ENCODE assay signal across 17 cellular contexts in the genomic region with DNA sequence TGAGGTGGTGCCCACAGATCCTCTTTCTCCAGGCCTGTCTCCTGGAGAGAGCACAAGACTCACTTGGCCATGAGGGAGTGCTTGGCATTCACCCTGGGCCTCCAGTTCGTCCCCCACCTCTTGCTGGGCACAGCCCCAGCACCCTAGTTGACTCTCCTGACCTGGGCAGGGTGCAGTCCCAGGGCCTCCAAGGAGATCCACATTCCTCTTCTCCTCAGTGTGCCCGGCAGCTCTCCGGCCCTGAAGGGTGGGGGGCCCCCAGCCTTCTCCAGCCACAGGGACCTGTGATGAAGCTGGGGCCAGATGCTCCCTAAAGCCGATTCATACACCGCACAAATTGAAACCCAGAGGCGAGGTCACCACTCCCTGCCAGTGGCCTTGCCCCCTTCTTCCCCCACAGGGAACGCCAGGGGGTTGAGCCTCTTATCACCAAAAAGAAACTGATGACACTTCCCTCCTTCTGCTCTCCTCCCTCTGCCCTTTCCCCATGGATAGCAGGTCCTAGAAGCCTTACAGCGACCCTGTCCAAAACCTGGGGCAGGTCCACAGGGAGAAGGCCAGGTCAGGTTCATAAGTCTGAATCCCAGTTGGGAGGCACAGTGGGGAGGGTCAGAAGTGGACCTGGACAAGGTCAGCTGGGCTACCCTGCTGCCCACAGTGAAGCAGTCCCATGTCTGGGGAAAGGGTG. TPM values are rescaled to one million over a fixed set of nuclear protein-coding genes. Genes with fewer than 3 reads are reported as not detected.
"Had no signal": no experiment of that assay in that cellular context is flagged by ENCODE, and none has a peak within 500 bp of the region (broad histone marks: within the 10 kb centered on the region; RNA-seq: fewer than 3 reads in every experiment).

No MANE protein-coding gene starts in this region.

- DNase-seq: activated CD4-positive, alpha-beta T cell treated with anti-CD3 and anti-CD28 coated beads, Interleukin-2, amount 50 U/mL, for 4 hours; activated CD4-positive, CD25-positive, alpha-beta regulatory T cell treated with anti-CD3 and anti-CD28 coated beads, Interleukin-2, amount 50 U/mL, for 72 hours; activated naive CD4-positive, alpha-beta T cell treated with Interleukin-2 at 50 U/mL for 16 hours; activated T-cell treated with anti-CD3 and anti-CD28 coated beads for 4 hours; kidney glomerular epithelial cell; mesenchymal stem cell; natural killer cell; sigmoid colon; stimulated activated CD4-positive, alpha-beta T cell treated with anti-CD3 and anti-CD28 coated beads, Interleukin-1b, Interleukin-23, amount 100 ng/mL, for 48 hours; T-helper 1 cell; T1000 had no signal

- H3K9me3 ChIP-seq: sigmoid colon had no signal

- H3K36me3 Mint-ChIP-seq: natural killer cell had no signal

- H3K4me3 Mint-ChIP-seq: natural killer cell had no signal

- H3K27ac Mint-ChIP-seq: natural killer cell had no signal

- H3K36me3 ChIP-seq: cardiac muscle cell, sigmoid colon had no signal

- H3K27ac ChIP-seq: cardiac muscle cell, hepatocyte, sigmoid colon had no signal

- H3K4me3 ChIP-seq: cardiac muscle cell, hepatocyte, sigmoid colon had no signal

- ATAC-seq: natural killer cell had no signal

- FAIRE-seq: astrocyte had no signal

- H3K9me3 Mint-ChIP-seq: natural killer cell had no signal

RNA-seq across cellular contexts. Expression of a gene that starts 3.1 kb away (rescaled TPM):
- total RNA-seq: astrocyte, cardiac muscle cell, hepatocyte, natural killer cell, pulmonary artery endothelial cell, ureter had no signal
- polyA plus RNA-seq: cardiac muscle cell, liver, sigmoid colon had no signal
